20 cellular contexts compared by ENCODE assay signal in the genomic region with DNA sequence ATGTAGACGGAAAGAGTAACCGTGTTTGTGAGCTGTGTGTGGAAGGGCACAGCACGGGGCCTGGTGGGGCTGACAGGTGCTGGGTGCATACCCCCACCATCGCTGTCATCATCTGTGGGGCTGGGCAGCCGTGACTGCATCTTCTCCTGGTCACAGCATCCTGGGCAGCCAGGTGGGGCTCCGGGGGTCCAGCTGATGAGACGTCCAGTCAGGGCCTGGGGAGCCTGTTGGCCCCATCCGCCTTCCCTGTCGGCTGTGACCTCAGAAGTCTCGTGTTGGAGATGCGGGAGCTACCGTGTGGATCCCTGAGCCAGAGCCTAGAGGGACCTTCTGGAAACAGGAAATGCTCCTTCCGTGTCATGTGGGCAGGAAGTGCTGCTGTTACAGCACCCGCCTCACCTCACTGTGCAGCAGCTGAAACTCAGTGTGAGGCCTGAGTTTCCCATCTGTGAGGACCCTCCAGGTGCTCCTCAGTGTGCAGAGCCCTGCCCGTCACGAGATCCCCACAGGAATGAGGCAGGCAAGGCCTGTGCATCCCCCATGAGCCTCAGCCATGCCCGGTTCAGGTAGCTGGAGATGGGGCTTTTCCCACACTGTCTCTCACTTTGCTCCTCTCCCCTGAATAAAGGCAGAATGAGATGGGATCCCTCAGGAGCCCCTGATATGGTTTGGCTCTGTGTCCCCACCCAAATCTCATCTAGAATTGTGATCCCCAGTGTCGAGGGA.
A peak's percentile ranks its signal among the peaks of the same experiment; 100 is the strongest.
DNase-seq lines count a peak whose midpoint lies in the region; ATAC-seq, FAIRE-seq and TF ChIP-seq lines count a peak whose summit lies in the region.
"Had no signal": no experiment of that assay in that cellular context is flagged by ENCODE, and none has a peak within 500 bp of the region (broad histone marks: within the 10 kb centered on the region; RNA-seq: fewer than 3 reads in every experiment).

No MANE protein-coding gene starts in this region.

- TF ChIP-seq RAD21 in K562 (CRISPR knock-in tag; conservative IDR thresholded peaks at IDR 0.05 in 1 of 2, IDR thresholded peaks at IDR 0.05 in 1 of 2): no peak

- TF ChIP-seq POLR2A in K562 (conservative IDR thresholded peaks at IDR 0.05) (no peak), right lobe of liver (IDR thresholded peaks at IDR 0.05) (no peak)

- no peaks in the 10 kb centered on the region for H3K9me1 ChIP-seq in K562 (ENCODE audit: control insufficient read depth, insufficient read depth, low read length)

- under 1% methylated on average over 18 of the region's 18 CpGs for WGBS in K562 (ENCODE audit: insufficient coverage, low coverage, missing lambda C conversion rate)
- 65% methylated on average over 2 of the region's 18 CpGs for WGBS in right lobe of liver (ENCODE audit: insufficient coverage, low coverage, low lambda C conversion rate, missing lambda C conversion rate)

- CTCF ChIA-PET in activated naive CD4-positive, alpha-beta T cell treated with anti-CD3 and anti-CD28 coated beads for 36 hours (lab: Charles Lee): interaction anchor here (1.8 kb wide), 1 partner anchor 28 kb away, joined by 6 read pairs; no protein-coding TSS in a partner anchor
- CTCF ChIA-PET in K562 (lab: Yijun Ruan, JAX; ENCODE audit: low intra/inter-chr PET ratio): no interaction called here

- intact Hi-C loops in activated naive CD4-positive, alpha-beta T cell treated with anti-CD3 and anti-CD28 coated beads for 36 hours (cut with micrococcal nuclease): no loop called here
- intact Hi-C loops in K562 (cut with micrococcal nuclease) (no loop called here), right lobe of liver (cut with DNase I) (no loop called here)

- H3K79me2 ChIP-seq in K562 (ENCODE audit: control insufficient read depth, insufficient read depth, low read length): no peaks in the 10 kb centered on the region

- no peak overlapping the region for H3K4me3 ChIP-seq in K562
- H3K4me3 ChIP-seq in right lobe of liver: no peak overlapping the region
- H3K4me3 ChIP-seq: A549, mucosa of descending colon had no signal

- H3K4me1 ChIP-seq in K562 (replicated peaks in 1 of 2; ENCODE audit: control insufficient read depth in 2 of 2, insufficient read depth in 2 of 2, low read length in 2 of 2) (no peaks in the 10 kb centered on the region), right lobe of liver (no peaks in the 10 kb centered on the region)
- H3K4me1 ChIP-seq: A549 had no signal

- H3K27ac ChIP-seq in K562 (ENCODE audit: extremely low read depth, low read depth, low read length) (no peak overlapping the region), right lobe of liver (no peak overlapping the region)
- H3K27ac ChIP-seq: A549 had no signal

- no peaks in the 10 kb centered on the region for H4K20me1 ChIP-seq in K562 (replicated peaks; ENCODE audit: control insufficient read depth, insufficient read depth, low read length)

- POLR2A ChIA-PET in K562 (lab: Yijun Ruan, JAX): interaction anchor here (0.7 to 2.3 kb wide), 2 partner anchors 7 to 662 kb away, joined by 3 to 6 read pairs; no protein-coding TSS in a partner anchor

- no peak overlapping the region for H3K27ac Mint-ChIP-seq in activated naive CD4-positive, alpha-beta T cell treated with anti-CD3 and anti-CD28 coated beads for 36 hours
- H3K27ac Mint-ChIP-seq in type B pancreatic cell: no peak overlapping the region

- H3K4me3 Mint-ChIP-seq in activated naive CD4-positive, alpha-beta T cell treated with anti-CD3 and anti-CD28 coated beads for 36 hours: no peak overlapping the region
- no peak overlapping the region for H3K4me3 Mint-ChIP-seq in type B pancreatic cell

- no peaks in the 10 kb centered on the region; the same call in 1 of the 2 replicates for H3K9me3 ChIP-seq in K562 (replicated peaks; ENCODE audit: control insufficient read depth, insufficient read depth, low read depth, low read length)
- no peaks in the 10 kb centered on the region for H3K9me3 ChIP-seq in right lobe of liver
- H3K9me3 ChIP-seq: A549 had no signal

- no peak for FAIRE-seq in K562 (lab: Jason Lieb, UNC)
- FAIRE-seq: A549, RCC 7860, small intestine, urothelium cell line had no signal

- in situ Hi-C loops in K562 (cut with MboI) (no loop called here), KBM-7 (cut with MboI; ENCODE audit: low pct_unique_long_range_greater_than_20kb, low sequenced_read_pairs) (no loop called here)

- no TSS peak for BruUV-seq in K562 (replicated peaks; lab: Mats Ljungman, UMichigan)

- no peak overlapping the region for H2AFZ ChIP-seq in K562 (ENCODE audit: low read depth, low read length)

- H3K36me3 Mint-ChIP-seq in activated naive CD4-positive, alpha-beta T cell treated with anti-CD3 and anti-CD28 coated beads for 36 hours (ENCODE audit: low read depth): no peaks in the 10 kb centered on the region
- no peaks in the 10 kb centered on the region for H3K36me3 Mint-ChIP-seq in type B pancreatic cell

- ATAC-seq in K562: no peak
- ATAC-seq in right lobe of liver: peak; percentile 55 to 81 (median 68)
- no peak for ATAC-seq in HG02840 (IDR thresholded peaks at IDR 0.05; ENCODE audit: low FRiP score, unreplicated experiment)
- ATAC-seq in GM21447 (IDR thresholded peaks at IDR 0.05; ENCODE audit: unreplicated experiment): no peak
- ATAC-seq: A549, mucosa of descending colon had no signal

- H3K27me3 ChIP-seq in K562 (ENCODE audit: control insufficient read depth in 2 of 2, insufficient read depth in 2 of 2, low read length in 2 of 2) (peaks cover 22 to 58% of the 10 kb centered on the region in 2 experiments), right lobe of liver (no peaks in the 10 kb centered on the region)

- H3K9ac ChIP-seq in K562 (ENCODE audit: insufficient read depth in 1 of 2, low read depth in 2 of 2, low read length in 2 of 2): no peak overlapping the region

- peak; percentile 18 for DNase-seq in activated naive CD4-positive, alpha-beta T cell treated with anti-CD3 and anti-CD28 coated beads for 36 hours
- no peak for DNase-seq in activated naive CD4-positive, alpha-beta T cell treated with anti-CD3 and anti-CD28 coated beads, Interleukin-2, amount 50 U/mL, for 16 hours
- DNase-seq in K562 (ENCODE audit: extremely low read depth in 1 of 4, low spot score in 3 of 4) (no peak), right lobe of liver (peak in 1 of 3 donors; percentile 32), type B pancreatic cell (ENCODE audit: extremely low spot score, unreplicated experiment) (peak; percentile 53), KBM-7 (no peak)
- DNase-seq: activated naive CD4-positive, alpha-beta T cell treated with Interleukin-2 at 50 U/mL for 16 hours; IMR-90; mucosa of descending colon; NCI-H1048; NCI-H774; occipital lobe; small intestine; stimulated activated naive CD4-positive, alpha-beta T cell; SW 1271 had no signal

- H3K9me3 Mint-ChIP-seq in activated naive CD4-positive, alpha-beta T cell treated with anti-CD3 and anti-CD28 coated beads for 36 hours: peaks cover 10% of the 10 kb centered on the region
- no peaks in the 10 kb centered on the region for H3K9me3 Mint-ChIP-seq in type B pancreatic cell

- no peaks in the 10 kb centered on the region for H3K36me3 ChIP-seq in K562 (ENCODE audit: control insufficient read depth, insufficient read depth, low read length)
- no peaks in the 10 kb centered on the region for H3K36me3 ChIP-seq in right lobe of liver

- H3K4me1 Mint-ChIP-seq in activated naive CD4-positive, alpha-beta T cell treated with anti-CD3 and anti-CD28 coated beads for 36 hours (ENCODE audit: low read depth): peaks cover 23% of the 10 kb centered on the region
- H3K4me1 Mint-ChIP-seq in type B pancreatic cell (ENCODE audit: unreplicated experiment): no peaks in the 10 kb centered on the region

- no peak for TF ChIP-seq EP300 in K562 (IDR thresholded peaks at IDR 0.05; ENCODE audit: low read length)

- H3K4me2 ChIP-seq in K562 (ENCODE audit: insufficient read depth, low read length): no peak overlapping the region
- H3K4me2 ChIP-seq: A549 had no signal

- H3K27me3 Mint-ChIP-seq in activated naive CD4-positive, alpha-beta T cell treated with anti-CD3 and anti-CD28 coated beads for 36 hours (ENCODE audit: low read depth): no peaks in the 10 kb centered on the region
- peaks cover 8% of the 10 kb centered on the region for H3K27me3 Mint-ChIP-seq in type B pancreatic cell

- no peak for TF ChIP-seq CTCF in K562 (IDR thresholded peaks at IDR 0.05 in 2 of 3, conservative IDR thresholded peaks at IDR 0.05 in 1 of 3; ENCODE audit: insufficient read depth in 2 of 3, low read depth in 1 of 3, low read length in 3 of 3)
- no peak for TF ChIP-seq CTCF in right lobe of liver (IDR thresholded peaks at IDR 0.05)
- no peak for TF ChIP-seq CTCF in type B pancreatic cell (conservative IDR thresholded peaks at IDR 0.05)

TF ChIP-seq in K562, 482 proteins besides CTCF, POLR2A, EP300 and RAD21:
- TF ChIP-seq ELF1 (tag; IDR thresholded peaks at IDR 0.05): 0 out of 2 replicates have a peak, but pooled peaks have one; percentile 24
- TF ChIP-seq SMARCA5 (IDR thresholded peaks at IDR 0.05): no peak

Comparison
In these comparisons a context has a peak if more than half of its experiments do, and no peak if none do; other contexts are left out.
1. DNase-seq: peak in activated naive CD4-positive, alpha-beta T cell treated with anti-CD3 and anti-CD28 coated beads for 36 hours (single experiment) and type B pancreatic cell (single experiment); none in activated naive CD4-positive, alpha-beta T cell treated with anti-CD3 and anti-CD28 coated beads, Interleukin-2, amount 50 U/mL, for 16 hours (single experiment), K562 (0 of 4) and KBM-7 (single experiment).
2. ATAC-seq: peak in right lobe of liver (4 of 4); none in K562 (single experiment), HG02840 (single experiment) and GM21447 (single experiment).